Comparison of ENCODE assay signal across 8 cellular contexts in the genomic region with DNA sequence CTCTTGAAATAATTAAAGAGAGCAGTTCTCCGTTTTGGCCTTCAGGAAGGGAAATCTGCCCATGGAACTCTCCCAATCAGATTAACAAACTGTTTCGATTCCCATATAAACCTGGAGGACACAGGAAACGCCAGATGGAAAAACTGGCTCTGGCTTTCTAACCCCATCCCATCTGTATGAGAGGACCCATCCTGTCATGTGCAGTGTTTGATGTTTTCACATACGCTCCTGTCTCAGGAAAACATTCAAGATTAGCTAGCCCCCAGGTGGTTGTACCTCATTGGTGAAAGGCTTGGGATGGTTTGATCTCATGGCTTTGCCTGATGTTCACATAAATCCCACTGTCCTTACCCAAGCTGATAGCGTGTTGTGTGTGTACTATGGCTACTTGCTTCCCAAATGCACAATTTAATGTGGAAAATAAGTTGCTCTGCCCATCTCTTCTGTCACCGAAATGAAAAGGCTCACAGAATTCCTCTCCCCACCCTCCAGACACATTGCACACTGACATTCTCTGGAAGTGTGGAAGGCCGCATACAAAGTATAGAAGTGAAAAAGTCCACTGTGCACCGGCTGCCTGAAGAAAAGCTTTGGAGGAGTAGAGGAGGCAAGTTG. TPM values are rescaled to one million over a fixed set of nuclear protein-coding genes. Genes with fewer than 3 reads are reported as not detected.
A peak's percentile ranks its signal among the peaks of the same experiment; 100 is the strongest.
DNase-seq lines count a peak whose midpoint lies in the region; TF ChIP-seq lines count a peak whose summit lies in the region.

No MANE protein-coding gene starts in this region.

- TF ChIP-seq POLR2A in GM19099 (IDR thresholded peaks at IDR 0.05; ENCODE audit: extremely low read depth, insufficient read length, low read depth) (peak; percentile 37), testis (IDR thresholded peaks at IDR 0.05) (no peak)

- H3K36me3 ChIP-seq in neural progenitor cell: peaks cover 5% of the 10 kb centered on the region
- no peaks in the 10 kb centered on the region for H3K36me3 ChIP-seq in testis (ENCODE audit: low read depth, missing control alignments)

- H2AFZ ChIP-seq in neural progenitor cell (replicated peaks): no peak overlapping the region

- TF ChIP-seq CTCF in cardiac fibroblast (IDR thresholded peaks at IDR 0.05; ENCODE audit: low read depth, low read length) (no peak), neural progenitor cell (IDR thresholded peaks at IDR 0.05) (no peak), testis (IDR thresholded peaks at IDR 0.05) (no peak), GM13976 (IDR thresholded peaks at IDR 0.05; ENCODE audit: borderline replicate concordance, control extremely low read depth, extremely low read depth, insufficient read depth, missing control alignments) (no peak)

- DNase-seq in NCI-H1694 (lab: John Stamatoyannopoulos, UW): peak; percentile 64
- DNase-seq in cardiac fibroblast (ENCODE audit: low read depth in 2 of 2): peak; percentile 46 to 58
- no peak for DNase-seq in neural progenitor cell (ENCODE audit: low spot score)
- no peak for DNase-seq in testis
- DNase-seq in NOMO-1 treated with DMSO at 0.1 percent for 48 hours (lab: John Stamatoyannopoulos, UW; ENCODE audit: unreplicated experiment): no peak
- DNase-seq in GM13976 (ENCODE audit: low spot score): no peak
- DNase-seq in SK-N-DZ (ENCODE audit: low spot score): no peak

- intact Hi-C loops in testis (cut with DNase I; ENCODE audit: low total_unique reads): no loop called here

- peaks cover 37% of the 10 kb centered on the region for H3F3A ChIP-seq in neural progenitor cell (ENCODE audit: low read depth)

- H3K9me3 ChIP-seq in neural progenitor cell (ENCODE audit: low read depth) (no peaks in the 10 kb centered on the region), testis (no peaks in the 10 kb centered on the region)

- H3K4me1 ChIP-seq in neural progenitor cell (peaks cover 13% of the 10 kb centered on the region), testis (peaks cover 22% of the 10 kb centered on the region)

- H3K79me2 ChIP-seq in neural progenitor cell (ENCODE audit: low read depth): peaks cover 20% of the 10 kb centered on the region

- 55 to 57% methylated on average over 8 of the region's 8 CpGs for WGBS in testis, 2 donors

- H3K27me3 Mint-ChIP-seq in neural progenitor cell (ENCODE audit: insufficient read depth, low read depth): no peaks in the 10 kb centered on the region

- H3K4me3 ChIP-seq in cardiac fibroblast (replicated peaks in 1 of 2; ENCODE audit: low read depth in 2 of 2, low read length in 2 of 2) (no peak overlapping the region), neural progenitor cell (no peak overlapping the region), testis (no peak overlapping the region)

- peak overlapping the region; percentile 52 for H3K4me3 Mint-ChIP-seq in neural progenitor cell

- peaks cover 20% of the 10 kb centered on the region for H3K4me1 Mint-ChIP-seq in neural progenitor cell

- H3K27me3 ChIP-seq in neural progenitor cell (no peaks in the 10 kb centered on the region), testis (no peaks in the 10 kb centered on the region)

- H3K27ac ChIP-seq in neural progenitor cell: no peak overlapping the region
- H3K27ac ChIP-seq in testis: peak overlapping the region in 1 of 2 donors; percentile 3

- H3K4me2 ChIP-seq in neural progenitor cell: peak overlapping the region; percentile 89

- no peak overlapping the region for H3K27ac Mint-ChIP-seq in neural progenitor cell

- H3K9me3 Mint-ChIP-seq in neural progenitor cell: no peaks in the 10 kb centered on the region

- peaks cover 21% of the 10 kb centered on the region for H4K20me1 ChIP-seq in neural progenitor cell (ENCODE audit: low read depth)

- H3K9ac ChIP-seq in neural progenitor cell: no peak overlapping the region

- in situ Hi-C loops in GM13976 (cut with MboI; ENCODE audit: low sequenced_read_pairs, unreplicated experiment): no loop called here

- H3K36me3 Mint-ChIP-seq in neural progenitor cell: peaks cover 25% of the 10 kb centered on the region

RNA-seq across cellular contexts. Expression of a gene that starts 18.2 kb away (rescaled TPM):
- total RNA-seq in neural progenitor cell (ENCODE audit: low replicate concordance) (2.4 and 4.3 TPM in 2 replicates), testis (10 to 100 TPM; 12.8 to 13.0 TPM)
- 7.0 TPM for polyA plus RNA-seq in testis (ENCODE audit: insufficient read depth, low read depth, low replicate concordance)
- polyA plus RNA-seq in SK-N-DZ (2014; cell fraction: cytosol; rRNA removed): 1.5 and 3.0 TPM in 2 replicates
- polyA plus RNA-seq in SK-N-DZ (2014; cell fraction: nucleus; rRNA removed): 1.6 and 3.3 TPM in 2 replicates

Comparison
In these comparisons a context has a peak if more than half of its experiments do, and no peak if none do; other contexts are left out.
1. DNase-seq: peak in NCI-H1694 (single experiment) and cardiac fibroblast (2 of 2); none in neural progenitor cell (single experiment), testis (single experiment), NOMO-1 treated with DMSO at 0.1 percent for 48 hours (single experiment), GM13976 (single experiment) and SK-N-DZ (single experiment).